In the genomic region with DNA sequence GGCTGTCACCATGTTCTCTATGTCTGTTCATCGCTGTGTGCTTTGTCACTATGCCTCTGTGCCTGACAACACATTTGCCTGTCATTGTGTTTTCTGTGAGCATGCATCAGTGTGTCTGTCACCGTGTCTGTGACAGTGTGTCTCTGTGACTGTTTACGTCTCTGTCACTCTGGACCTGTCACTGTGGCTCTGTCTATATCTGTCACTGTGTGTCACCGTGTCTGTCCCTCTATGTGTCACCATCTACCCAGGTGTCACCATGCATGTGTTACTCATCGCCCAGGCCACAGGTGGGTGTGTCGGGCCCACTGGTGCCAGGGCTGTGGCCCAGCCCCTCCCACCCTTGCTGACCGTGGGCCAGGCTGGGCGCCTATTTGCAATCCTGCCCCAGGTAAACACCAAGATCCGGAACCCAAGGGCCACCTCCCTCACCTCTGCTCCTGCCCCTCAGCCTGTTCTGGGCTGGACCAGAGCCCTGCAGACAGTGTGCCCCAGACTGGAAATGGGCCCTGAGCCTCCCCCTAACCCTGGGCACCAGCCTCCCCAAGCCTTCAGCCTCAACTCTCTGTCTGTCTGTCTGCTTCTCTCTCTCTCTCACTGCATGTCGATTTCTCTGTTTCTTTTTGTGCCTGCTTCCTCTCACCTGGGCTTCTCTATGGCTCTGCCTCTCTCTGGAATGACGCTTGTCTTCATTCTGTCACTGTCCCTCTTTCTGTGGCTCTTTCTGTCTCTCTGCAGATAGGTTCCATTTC, we compare ENCODE assay signal across 11 cellular contexts. TPM values are rescaled to one million over a fixed set of nuclear protein-coding genes. Genes with fewer than 3 reads are reported as not detected.
DNase-seq lines count a peak whose midpoint lies in the region; ATAC-seq and TF ChIP-seq lines count a peak whose summit lies in the region.
"Had no signal": no experiment of that assay in that cellular context is flagged by ENCODE, and none has a peak within 500 bp of the region (broad histone marks: within the 10 kb centered on the region; RNA-seq: fewer than 3 reads in every experiment).

No MANE protein-coding gene starts in this region.

- WGBS in right lobe of liver (ENCODE audit: insufficient coverage, low coverage, low lambda C conversion rate, missing lambda C conversion rate), result 11% methylated on average over 8 of the region's 11 CpGs

- intact Hi-C loops in right lobe of liver (cut with DNase I), result no loop called here

- peak; percentile 59 for DNase-seq in stimulated activated CD4-positive, alpha-beta T cell treated with anti-CD3 and anti-CD28 coated beads, Interleukin-1b, Interleukin-23, amount 100 ng/mL, for 48 hours
- no peak for DNase-seq in stimulated activated CD4-positive, alpha-beta T cell treated with anti-CD3 and anti-CD28 coated beads, Interleukin-12 subunit alpha, Interleukin-12 subunit beta, amount 100 ng/mL, for 4 hours
- DNase-seq in right lobe of liver (peak; percentile 90 to 95 (median 94)), cerebellar nuclear complex (lab: John Stamatoyannopoulos, UW) (no peak), UCSD-AML1 (lab: John Stamatoyannopoulos, UW; ENCODE audit: unreplicated experiment) (no peak)
- no peak for DNase-seq in activated effector memory CD4-positive, alpha-beta T cell treated with Interleukin-2 at 50 U/mL for 16 hours
- DNase-seq: activated naive CD8-positive, alpha-beta T cell treated with anti-CD3 and anti-CD28 coated beads, Interleukin-2, amount 10 ng/mL, durations not matched to agents 7 days and 5 days; C1 segment of cervical spinal cord; NCI-H774 had no signal

- H3K4me1 ChIP-seq in right lobe of liver, result peaks cover 0 to 77% (median 32%) of the 10 kb centered on the region in 4 donors

- peak overlapping the region; percentile 87 to 92 (median 91) for H3K27ac ChIP-seq in right lobe of liver

- H3K27me3 ChIP-seq in right lobe of liver, result no peaks in the 10 kb centered on the region

- no peak for TF ChIP-seq CTCF in right lobe of liver (IDR thresholded peaks at IDR 0.05)

- H3K36me3 ChIP-seq in right lobe of liver, result no peaks in the 10 kb centered on the region

- TF ChIP-seq POLR2A in right lobe of liver (IDR thresholded peaks at IDR 0.05), result peak; percentile 64

- peak; percentile 46 to 66 (median 56) for ATAC-seq in right lobe of liver

- H3K4me3 ChIP-seq in right lobe of liver, result peak overlapping the region in 1 of 3 donors; percentile 24
- H3K4me3 ChIP-seq: skin epidermis had no signal

- H3K9me3 ChIP-seq in right lobe of liver, result no peaks in the 10 kb centered on the region

RNA-seq across cellular contexts. Expression of a gene that starts 7.7 kb away (rescaled TPM):
- total RNA-seq in right lobe of liver, result 10 to 100 TPM; 12.8 to 21.5 (median 15.5) TPM

RNA-seq across cellular contexts. Expression of a gene that starts 14.1 kb away (rescaled TPM):
- total RNA-seq in right lobe of liver, result 10 to 100 TPM; 18.2 to 36.1 (median 25.3) TPM
- total RNA-seq: activated naive CD8-positive, alpha-beta T cell treated with anti-CD3 and anti-CD28 coated beads, Interleukin-2, amount 10 ng/mL, durations not matched to agents 7 days and 5 days had no signal

RNA-seq across cellular contexts. Expression of a gene that starts 15.3 kb away (rescaled TPM):
- total RNA-seq in right lobe of liver, result 10 to 100 TPM; 31.1 to 50.1 (median 42.0) TPM

RNA-seq across cellular contexts. Expression of a gene that starts 24.2 kb away (rescaled TPM):
- total RNA-seq in right lobe of liver, result 1 to 10 TPM; 2.5 to 5.2 (median 3.9) TPM

RNA-seq across cellular contexts. Expression of a gene that starts 36.4 kb away (rescaled TPM):
- total RNA-seq in right lobe of liver, result not detected
- total RNA-seq: activated naive CD8-positive, alpha-beta T cell treated with anti-CD3 and anti-CD28 coated beads, Interleukin-2, amount 10 ng/mL, durations not matched to agents 7 days and 5 days; epithelial cell of proximal tubule had no signal

Comparison
In these comparisons a context has a peak if more than half of its experiments do, and no peak if none do; other contexts are left out.
1. DNase-seq: peak in stimulated activated CD4-positive, alpha-beta T cell treated with anti-CD3 and anti-CD28 coated beads, Interleukin-1b, Interleukin-23, amount 100 ng/mL, for 48 hours (single experiment) and right lobe of liver (3 of 3); none in stimulated activated CD4-positive, alpha-beta T cell treated with anti-CD3 and anti-CD28 coated beads, Interleukin-12 subunit alpha, Interleukin-12 subunit beta, amount 100 ng/mL, for 4 hours (single experiment), cerebellar nuclear complex (0 of 2), activated effector memory CD4-positive, alpha-beta T cell treated with Interleukin-2 at 50 U/mL for 16 hours (single experiment) and UCSD-AML1 (single experiment).